ENCODE assay signal across 8 cellular contexts in genomic region chr7:2886900-2887299, GRCh38. TPM values are rescaled to one million over a fixed set of nuclear protein-coding genes. Genes with fewer than 3 reads are reported as not detected.
DNase-seq lines count a peak whose midpoint lies in the region; ATAC-seq, FAIRE-seq and TF ChIP-seq lines count a peak whose summit lies in the region.

No MANE protein-coding gene starts in this region.

- WGBS in endodermal cell (ENCODE audit: insufficient coverage in 1 of 2, insufficient read length in 1 of 2), 2 experiments = 21 to 42% methylated on average over 5 to 12 of the region's 12 CpGs
- 21 to 24% methylated on average over 12 of the region's 12 CpGs for WGBS in aorta, 2 donors

- no peaks in the 10 kb centered on the region for H3K9me3 ChIP-seq in endodermal cell (ENCODE audit: control insufficient read depth, low read length)
- no peaks in the 10 kb centered on the region for H3K9me3 ChIP-seq in upper lobe of right lung
- no peaks in the 10 kb centered on the region for H3K9me3 ChIP-seq in aorta (ENCODE audit: control insufficient read depth, low read length)

- H3K36me3 Mint-ChIP-seq in HFFc6 (ENCODE audit: low read depth) (no peaks in the 10 kb centered on the region), endodermal cell (ENCODE audit: low read depth) (no peaks in the 10 kb centered on the region), mesothelial cell of epicardium (no peaks in the 10 kb centered on the region)
- no peaks in the 10 kb centered on the region for H3K36me3 Mint-ChIP-seq in activated CD4-positive, alpha-beta T cell treated with anti-CD3 and anti-CD28 coated beads, Interleukin-2, amount 10 ng/mL, durations not matched to agents 24 days and 14 days (ENCODE audit: low read depth)

- H3K27me3 ChIP-seq in endodermal cell (ENCODE audit: control insufficient read depth, insufficient read depth, low read length, poor library complexity, severe bottlenecking) (no peaks in the 10 kb centered on the region), upper lobe of right lung (no peaks in the 10 kb centered on the region), aorta (ENCODE audit: control insufficient read depth in 1 of 2, insufficient read depth in 2 of 2, low read length in 1 of 2) (no peaks in the 10 kb centered on the region)

- DNase-seq in D721Med (ENCODE audit: insufficient read length, low spot score) (peak; percentile 81), HFFc6 (peak; percentile 74), NCI-H446 treated with DMSO at 0.1 percent for 48 hours (lab: John Stamatoyannopoulos, UW) (peak; percentile 37), endodermal cell (peak; percentile 86), mesothelial cell of epicardium (ENCODE audit: low spot score in 2 of 2, unreplicated experiment in 2 of 2) (no peak), upper lobe of right lung (no peak), aorta (no peak)
- peak; percentile 87 for DNase-seq in activated CD4-positive, alpha-beta T cell treated with anti-CD3 and anti-CD28 coated beads, Interleukin-2, amount 10 ng/mL, durations not matched to agents 24 days and 14 days

- H3K4me3 ChIP-seq in endodermal cell (ENCODE audit: low read length) = no peak overlapping the region
- H3K4me3 ChIP-seq in upper lobe of right lung = no peak overlapping the region
- no peak overlapping the region for H3K4me3 ChIP-seq in aorta (ENCODE audit: low read length in 2 of 2)

- H3K4me1 ChIP-seq in endodermal cell (ENCODE audit: control insufficient read depth, insufficient read depth, low read length) = peaks cover 2% of the 10 kb centered on the region
- no peaks in the 10 kb centered on the region for H3K4me1 ChIP-seq in upper lobe of right lung
- H3K4me1 ChIP-seq in aorta (ENCODE audit: control insufficient read depth in 1 of 2, insufficient read depth in 2 of 2, low read length in 2 of 2) = no peaks in the 10 kb centered on the region

- H3K36me3 ChIP-seq in endodermal cell (ENCODE audit: control insufficient read depth, insufficient read depth, low read length) (no peaks in the 10 kb centered on the region), upper lobe of right lung (no peaks in the 10 kb centered on the region), aorta (ENCODE audit: control insufficient read depth in 1 of 2, insufficient read depth in 2 of 2, low read length in 1 of 2) (no peaks in the 10 kb centered on the region)

- H3K27me3 Mint-ChIP-seq in HFFc6 (ENCODE audit: insufficient read depth) (peaks cover 9% of the 10 kb centered on the region), endodermal cell (ENCODE audit: insufficient read depth) (no peaks in the 10 kb centered on the region), mesothelial cell of epicardium (ENCODE audit: low read depth) (peaks cover 1% of the 10 kb centered on the region)
- H3K27me3 Mint-ChIP-seq in activated CD4-positive, alpha-beta T cell treated with anti-CD3 and anti-CD28 coated beads, Interleukin-2, amount 10 ng/mL, durations not matched to agents 24 days and 14 days = peaks cover 1% of the 10 kb centered on the region

- H3K9me3 Mint-ChIP-seq in HFFc6 = no peaks in the 10 kb centered on the region
- no peaks in the 10 kb centered on the region for H3K9me3 Mint-ChIP-seq in activated CD4-positive, alpha-beta T cell treated with anti-CD3 and anti-CD28 coated beads, Interleukin-2, amount 10 ng/mL, durations not matched to agents 24 days and 14 days
- no peaks in the 10 kb centered on the region for H3K9me3 Mint-ChIP-seq in endodermal cell
- H3K9me3 Mint-ChIP-seq in mesothelial cell of epicardium = no peaks in the 10 kb centered on the region

- intact Hi-C loops in activated CD4-positive, alpha-beta T cell treated with anti-CD3 and anti-CD28 coated beads, Interleukin-2, amount 10 ng/mL, durations not matched to agents 24 days and 14 days (cut with micrococcal nuclease) = loop anchor here (1.0 kb wide), 2 partner anchors 268 to 313 kb away; no protein-coding TSS in a partner anchor
- intact Hi-C loops in upper lobe of right lung (cut with DNase I) = loop anchor here (10.0 kb wide), 1 partner anchor 268 kb away; no protein-coding TSS in a partner anchor
- intact Hi-C loops in aorta (cut with DNase I) = loop anchor here in 1 of 2 donors (5.0 kb wide), 1 partner anchor 270 kb away; no protein-coding TSS in a partner anchor

- ATAC-seq in upper lobe of right lung = peak; percentile 87
- ATAC-seq in aorta (ENCODE audit: low FRiP score) = no peak

- TF ChIP-seq CTCF in D721Med (IDR thresholded peaks at IDR 0.05; ENCODE audit: insufficient read depth, missing control alignments) (peak; percentile 83), HFFc6 (IDR thresholded peaks at IDR 0.05) (peak; percentile 77), endodermal cell (conservative IDR thresholded peaks at IDR 0.05) (peak; percentile 82), mesothelial cell of epicardium (IDR thresholded peaks at IDR 0.05; ENCODE audit: unreplicated experiment) (peak; percentile 62), upper lobe of right lung (IDR thresholded peaks at IDR 0.05) (peak; percentile 57)

- no peak for FAIRE-seq in D721Med (lab: Jason Lieb, UNC)

- H3K27ac Mint-ChIP-seq in HFFc6 = no peak overlapping the region
- H3K27ac Mint-ChIP-seq in activated CD4-positive, alpha-beta T cell treated with anti-CD3 and anti-CD28 coated beads, Interleukin-2, amount 10 ng/mL, durations not matched to agents 24 days and 14 days = peak overlapping the region; percentile 3
- H3K27ac Mint-ChIP-seq in endodermal cell = no peak overlapping the region
- no peak overlapping the region for H3K27ac Mint-ChIP-seq in mesothelial cell of epicardium

- no peak overlapping the region for H3K27ac ChIP-seq in endodermal cell (ENCODE audit: low read depth, low read length)
- no peak overlapping the region for H3K27ac ChIP-seq in upper lobe of right lung
- H3K27ac ChIP-seq in aorta (ENCODE audit: low read depth in 1 of 2, low read length in 2 of 2) = no peak overlapping the region

- H3K4me1 Mint-ChIP-seq in HFFc6 (ENCODE audit: low read depth) (peaks cover 5% of the 10 kb centered on the region; the same call in 1 of the 2 replicates), endodermal cell (peaks cover 4% of the 10 kb centered on the region), mesothelial cell of epicardium (peaks cover 7% of the 10 kb centered on the region)
- H3K4me1 Mint-ChIP-seq in activated CD4-positive, alpha-beta T cell treated with anti-CD3 and anti-CD28 coated beads, Interleukin-2, amount 10 ng/mL, durations not matched to agents 24 days and 14 days = peaks cover 7% of the 10 kb centered on the region

- no peak overlapping the region for H3K4me3 Mint-ChIP-seq in HFFc6
- no peak overlapping the region for H3K4me3 Mint-ChIP-seq in activated CD4-positive, alpha-beta T cell treated with anti-CD3 and anti-CD28 coated beads, Interleukin-2, amount 10 ng/mL, durations not matched to agents 24 days and 14 days
- H3K4me3 Mint-ChIP-seq in endodermal cell = no peak overlapping the region
- H3K4me3 Mint-ChIP-seq in mesothelial cell of epicardium = no peak overlapping the region

- no peak overlapping the region for H3K9ac ChIP-seq in endodermal cell (ENCODE audit: extremely low read depth, low read length, poor library complexity, severe bottlenecking)

RNA-seq across cellular contexts. Expression of gene GNA12, which starts 42.8 kb away (rescaled TPM):
- total RNA-seq in HFFc6 (2021; fragmentation: NEBNext Ultra II Directional; extraction: Animal tissue kit (Norgen Biotek cat#: 25700)) = 10 to 100 TPM; 52.9 to 61.9 (median 57.6) TPM
- total RNA-seq in activated CD4-positive, alpha-beta T cell treated with anti-CD3 and anti-CD28 coated beads, Interleukin-2, amount 10 ng/mL, durations not matched to agents 24 days and 14 days = 30.6 and 31.0 TPM in 2 replicates
- total RNA-seq in endodermal cell (10 to 100 TPM; 55.0 to 64.7 TPM), mesothelial cell of epicardium (54.8 to 57.1 TPM (median 57.1 TPM) in 3 replicates), upper lobe of right lung (47.2 TPM), aorta (10 to 100 TPM; 53.0 to 56.6 TPM)
- 45.7 TPM for polyA plus RNA-seq in endodermal cell (2013, experiment 1 of 2)
- 44.9 TPM for polyA plus RNA-seq in endodermal cell (2013, experiment 2 of 2)
- 10 to 100 TPM; 21.4 to 31.6 TPM for polyA plus RNA-seq in aorta

Comparison
In these comparisons a context has a peak if more than half of its experiments do, and no peak if none do; other contexts are left out.
1. DNase-seq: peak in D721Med (single experiment), HFFc6 (single experiment), NCI-H446 treated with DMSO at 0.1 percent for 48 hours (single experiment), activated CD4-positive, alpha-beta T cell treated with anti-CD3 and anti-CD28 coated beads, Interleukin-2, amount 10 ng/mL, durations not matched to agents 24 days and 14 days (single experiment) and endodermal cell (single experiment); none in mesothelial cell of epicardium (0 of 2), upper lobe of right lung (single experiment) and aorta (0 of 2).
2. Peak in every context shown above with its lines, with median percentiles within 50 percentile points of each other: CTCF ChIP-seq.